8 cellular contexts compared by ENCODE assay signal in the genomic region with DNA sequence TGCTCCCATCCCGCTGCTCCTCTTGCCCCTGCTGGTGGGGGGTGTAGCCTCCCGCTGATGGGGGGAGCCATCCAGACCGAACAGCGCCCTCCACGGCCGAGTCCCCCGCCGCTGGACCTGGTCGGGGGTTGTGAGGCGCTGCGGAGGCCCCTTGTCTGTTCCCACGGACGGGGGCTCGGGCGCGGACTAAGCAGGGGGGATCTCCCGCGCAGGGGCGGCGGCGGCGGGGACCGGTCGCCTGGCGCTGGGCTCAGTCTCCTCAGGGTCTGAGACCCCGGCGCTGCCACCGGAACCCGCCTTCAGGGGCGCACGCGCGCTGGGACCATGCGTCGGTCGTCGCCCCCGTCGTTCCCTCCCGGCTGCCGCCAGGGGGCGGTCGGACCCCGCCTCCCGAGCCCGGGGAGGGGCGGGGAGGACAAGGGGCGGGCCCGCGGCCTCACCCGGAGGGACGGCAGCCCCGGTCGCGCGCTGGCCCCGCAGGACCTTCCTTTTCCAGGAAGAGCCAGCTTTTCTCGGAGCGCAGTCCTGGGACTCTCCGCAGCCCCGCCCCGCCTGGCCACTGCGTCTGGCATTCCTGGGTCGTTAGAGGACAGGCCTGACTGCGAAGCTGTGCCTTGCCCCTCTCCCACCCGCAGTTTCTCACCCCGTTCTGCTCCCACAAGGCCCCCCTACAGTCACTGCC. TPM values are rescaled to one million over a fixed set of nuclear protein-coding genes. Genes with fewer than 3 reads are reported as not detected.
DNase-seq lines count a peak whose midpoint lies in the region; ATAC-seq and TF ChIP-seq lines count a peak whose summit lies in the region.

No MANE protein-coding gene starts in this region.

- 0 out of 2 replicates have a peak, but pooled peaks cover 4% of the 10 kb centered on the region for H3F3A ChIP-seq in SU-DHL-6 (ENCODE audit: insufficient read depth)

- DNase-seq in EH (ENCODE audit: low read depth) (peak; percentile 94), Karpas-422 (peak; percentile 93), heart left ventricle (peak; percentile 91 to 96 (median 94)), posterior vena cava (ENCODE audit: low spot score) (peak; percentile 96), upper lobe of left lung (peak; percentile 94 to 98)
- DNase-seq in activated naive CD8-positive, alpha-beta T cell treated with anti-CD3 and anti-CD28 coated beads, Interleukin-2, amount 50 U/mL, for 24 hours: peak; percentile 92

- H3K27ac ChIP-seq in Karpas-422 (ENCODE audit: low read length) (no peak overlapping the region), SU-DHL-6 (ENCODE audit: low read depth, low read length) (peak overlapping the region; percentile 49; the same call in 1 of the 2 replicates), heart left ventricle (peak overlapping the region; percentile 44 to 94 (median 88)), upper lobe of left lung (peak overlapping the region; percentile 88 to 98 (median 90))

- peak overlapping the region; percentile 81 for H3K4me3 Mint-ChIP-seq in activated naive CD8-positive, alpha-beta T cell treated with anti-CD3 and anti-CD28 coated beads, Interleukin-2, amount 50 U/mL, for 24 hours

- H3K4me1 Mint-ChIP-seq in activated naive CD8-positive, alpha-beta T cell treated with anti-CD3 and anti-CD28 coated beads, Interleukin-2, amount 50 U/mL, for 24 hours: peaks cover 61% of the 10 kb centered on the region

- peak overlapping the region; percentile 91 for H3K27ac Mint-ChIP-seq in activated naive CD8-positive, alpha-beta T cell treated with anti-CD3 and anti-CD28 coated beads, Interleukin-2, amount 50 U/mL, for 24 hours

- H3K4me3 ChIP-seq in Karpas-422 (ENCODE audit: low read length) (peak overlapping the region; percentile 91), SU-DHL-6 (ENCODE audit: insufficient read depth, low read length, poor library complexity, severe bottlenecking) (peak overlapping the region; percentile 81), heart left ventricle (peak overlapping the region; percentile 77 to 99 (median 94)), upper lobe of left lung (peak overlapping the region; percentile 71 to 95 (median 77))

- H3K36me3 Mint-ChIP-seq in activated naive CD8-positive, alpha-beta T cell treated with anti-CD3 and anti-CD28 coated beads, Interleukin-2, amount 50 U/mL, for 24 hours (ENCODE audit: low read depth): peaks cover 8% of the 10 kb centered on the region

- TF ChIP-seq CTCF in SU-DHL-6 (IDR thresholded peaks at IDR 0.05; ENCODE audit: insufficient read depth, low read length, poor library complexity, severe bottlenecking) (peak; percentile 67), heart left ventricle (IDR thresholded peaks at IDR 0.05) (peak; percentile 85 to 99 (median 96)), upper lobe of left lung (IDR thresholded peaks at IDR 0.05) (peak; percentile 98 to 100 (median 100))

- H3K4me2 ChIP-seq in Karpas-422 (ENCODE audit: low read depth, low read length, poor library complexity, severe bottlenecking) (peak overlapping the region; percentile 90), SU-DHL-6 (ENCODE audit: low read depth, low read length, poor library complexity, severe bottlenecking) (peak overlapping the region; percentile 57)

- intact Hi-C loops in heart left ventricle (cut with DNase I): loop anchor here (1.0 to 10.0 kb wide), 13 partner anchors 28 to 396 kb away; partner anchors contain the start of gene ZNF205 (in 1 of the 10)
- intact Hi-C loops in posterior vena cava (cut with DNase I): loop anchor here in 1 of 2 donors (5.0 kb wide), 1 partner anchor 108 kb away; no protein-coding TSS in a partner anchor

- no peaks in the 10 kb centered on the region for H3K9me3 Mint-ChIP-seq in activated naive CD8-positive, alpha-beta T cell treated with anti-CD3 and anti-CD28 coated beads, Interleukin-2, amount 50 U/mL, for 24 hours

- H3K4me1 ChIP-seq in Karpas-422 (ENCODE audit: low read length): peaks cover 18% of the 10 kb centered on the region
- H3K4me1 ChIP-seq in heart left ventricle: peaks cover 0 to 63% (median 19%) of the 10 kb centered on the region in 12 donors
- peaks cover 20 to 40% (median 27%) of the 10 kb centered on the region in 4 donors for H3K4me1 ChIP-seq in upper lobe of left lung

- TF ChIP-seq EP300 in upper lobe of left lung (IDR thresholded peaks at IDR 0.05): peak in 2 of 4 donors; percentile 90 to 93

- H3K9me2 ChIP-seq in Karpas-422 (replicated peaks; ENCODE audit: insufficient read depth, low read length): no peaks in the 10 kb centered on the region
- H3K9me2 ChIP-seq in SU-DHL-6 (replicated peaks; ENCODE audit: insufficient read depth, low read length): no peaks in the 10 kb centered on the region

- H3K27me3 ChIP-seq in Karpas-422 (ENCODE audit: low read length): no peaks in the 10 kb centered on the region
- no peaks in the 10 kb centered on the region for H3K27me3 ChIP-seq in SU-DHL-6 (ENCODE audit: low read length)
- H3K27me3 ChIP-seq in heart left ventricle: no peaks in the 10 kb centered on the region
- no peaks in the 10 kb centered on the region for H3K27me3 ChIP-seq in upper lobe of left lung

- TF ChIP-seq POLR2A in heart left ventricle (IDR thresholded peaks at IDR 0.05): peak in 1 of 2 donors; percentile 58
- peak in 1 of 4 donors; percentile 72 for TF ChIP-seq POLR2A in upper lobe of left lung (IDR thresholded peaks at IDR 0.05)

- WGBS in heart left ventricle, 4 donors: 0 to 1% (median 1%) methylated on average over 22 to 67 of the region's 67 CpGs
- 0% methylated on average over 10 to 14 of the region's 67 CpGs for WGBS in upper lobe of left lung, 2 donors

- H3K9ac ChIP-seq in Karpas-422 (ENCODE audit: low read length) (peak overlapping the region; percentile 95), SU-DHL-6 (ENCODE audit: low read length) (peak overlapping the region; percentile 96)

- H3K36me3 ChIP-seq in Karpas-422 (ENCODE audit: insufficient read depth, low read length): no peaks in the 10 kb centered on the region
- H3K36me3 ChIP-seq in SU-DHL-6 (ENCODE audit: low read length): no peaks in the 10 kb centered on the region
- H3K36me3 ChIP-seq in heart left ventricle: no peaks in the 10 kb centered on the region
- no peaks in the 10 kb centered on the region for H3K36me3 ChIP-seq in upper lobe of left lung

- ATAC-seq in GM21737 (IDR thresholded peaks at IDR 0.05; ENCODE audit: unreplicated experiment): peak; percentile 74
- ATAC-seq in activated naive CD8-positive, alpha-beta T cell treated with anti-CD3 and anti-CD28 coated beads, Interleukin-2, amount 50 U/mL, for 24 hours: peak; percentile 89
- peak; percentile 78 to 95 (median 94) for ATAC-seq in heart left ventricle
- peak; percentile 95 to 99 for ATAC-seq in upper lobe of left lung (ENCODE audit: low FRiP score in 2 of 2)

- H2AFZ ChIP-seq in Karpas-422 (ENCODE audit: low read length): peak overlapping the region; percentile 88; the same call in 1 of the 2 replicates
- H2AFZ ChIP-seq in SU-DHL-6 (ENCODE audit: low read depth, low read length, severe bottlenecking): peak overlapping the region; percentile 49

- H3K79me2 ChIP-seq in Karpas-422 (ENCODE audit: low read length): no peaks in the 10 kb centered on the region
- no peaks in the 10 kb centered on the region for H3K79me2 ChIP-seq in SU-DHL-6 (ENCODE audit: insufficient read depth, low read length)

- no peaks in the 10 kb centered on the region for H3K27me3 Mint-ChIP-seq in activated naive CD8-positive, alpha-beta T cell treated with anti-CD3 and anti-CD28 coated beads, Interleukin-2, amount 50 U/mL, for 24 hours

- H3K9me3 ChIP-seq in Karpas-422 (ENCODE audit: low read length) (no peaks in the 10 kb centered on the region), SU-DHL-6 (ENCODE audit: insufficient read depth, low read length) (no peaks in the 10 kb centered on the region), heart left ventricle (no peaks in the 10 kb centered on the region), upper lobe of left lung (no peaks in the 10 kb centered on the region)

- H4K20me1 ChIP-seq in Karpas-422 (ENCODE audit: insufficient read depth, low read depth, low read length): 0 out of 2 replicates have a peak, but pooled peaks cover 11% of the 10 kb centered on the region
- no peaks in the 10 kb centered on the region for H4K20me1 ChIP-seq in SU-DHL-6 (ENCODE audit: low read depth, low read length)

RNA-seq across cellular contexts. Expression of gene IL32, which starts 6.3 kb away (rescaled TPM):
- not detected in 2 replicates for total RNA-seq in Karpas-422 (2014; rRNA removed; shearing (Covaris generic); ENCODE audit: low replicate concordance)
- total RNA-seq in heart left ventricle (100 to 1,000 TPM in 1 of 9 donors, 10 to 100 TPM in 8; 20.6 to 241 (median 48.9) TPM), posterior vena cava (10 to 100 TPM; 56.8 to 65.4 TPM), upper lobe of left lung (100 to 1,000 TPM in 3 of 6 donors, 10 to 100 TPM in 3; 31.4 to 220 (median 116) TPM)
- 10 to 100 TPM; 60.2 to 63.4 TPM for polyA plus RNA-seq in heart left ventricle

RNA-seq across cellular contexts. Expression of gene MMP25, which starts 12.8 kb away (rescaled TPM):
- 0.15 and 0.47 TPM in 2 replicates for total RNA-seq in Karpas-422 (2014; rRNA removed; shearing (Covaris generic); ENCODE audit: low replicate concordance)
- total RNA-seq in heart left ventricle (1 to 10 TPM in 3 of 9 donors, under 1 TPM in 6; 0.32 to 3.0 (median 0.90) TPM), posterior vena cava (1 to 10 TPM; 4.7 to 5.6 TPM), upper lobe of left lung (10 to 100 TPM; 10.0 to 41.4 (median 20.5) TPM)
- polyA plus RNA-seq in heart left ventricle: 1 to 10 TPM in 1 of 2 donors, under 1 TPM in 1; 0.97 to 1.3 TPM

RNA-seq across cellular contexts. Expression of gene BICDL2, which starts 22.4 kb away (rescaled TPM):
- total RNA-seq in Karpas-422 (2014; rRNA removed; shearing (Covaris generic); ENCODE audit: low replicate concordance): not detected in 2 replicates
- not detected for total RNA-seq in heart left ventricle
- polyA plus RNA-seq in heart left ventricle: under 1 TPM in 1 of 2 donors, not detected in 1; 0.07 TPM
- under 1 TPM in 1 of 2 donors, not detected in 1; 0.10 TPM for total RNA-seq in posterior vena cava
- 10 to 100 TPM; 18.5 to 98.5 (median 35.0) TPM for total RNA-seq in upper lobe of left lung

RNA-seq across cellular contexts. Expression of gene THOC6, which starts 35.3 kb away (rescaled TPM):
- 20.0 and 35.8 TPM in 2 replicates for total RNA-seq in Karpas-422 (2014; rRNA removed; shearing (Covaris generic); ENCODE audit: low replicate concordance)
- total RNA-seq in heart left ventricle (10 to 100 TPM in 4 of 9 donors, 1 to 10 TPM in 5; 6.9 to 14.0 (median 9.4) TPM), posterior vena cava (10 to 100 TPM; 21.6 to 25.7 TPM), upper lobe of left lung (10 to 100 TPM; 18.5 to 40.8 (median 33.1) TPM)
- 10 to 100 TPM; 15.4 to 23.0 TPM for polyA plus RNA-seq in heart left ventricle

RNA-seq across cellular contexts. Expression of gene HCFC1R1, which starts 35.4 kb away (rescaled TPM):
- 51.7 and 67.8 TPM in 2 replicates for total RNA-seq in Karpas-422 (2014; rRNA removed; shearing (Covaris generic); ENCODE audit: low replicate concordance)
- total RNA-seq in heart left ventricle (10 to 100 TPM; 32.8 to 66.7 (median 50.5) TPM), posterior vena cava (100 to 1,000 TPM in 1 of 2 donors, 10 to 100 TPM in 1; 63.3 to 104 TPM), upper lobe of left lung (10 to 100 TPM; 28.3 to 85.1 (median 42.2) TPM)
- polyA plus RNA-seq in heart left ventricle: 100 to 1,000 TPM in 1 of 2 donors, 10 to 100 TPM in 1; 54.6 to 189 TPM

Comparison
In these comparisons a context has a peak if more than half of its experiments do, and no peak if none do; other contexts are left out.
1. RNA of gene IL32, which starts 6.3 kb away (total RNA-seq): 31.4 to 220 TPM in upper lobe of left lung, 56.8 to 65.4 TPM in posterior vena cava and 20.6 to 241 TPM in heart left ventricle; not detected in Karpas-422; every median in the first group is over 10 times any median in the second.
2. RNA of gene BICDL2, which starts 22.4 kb away (total RNA-seq): 18.5 to 98.5 TPM in upper lobe of left lung; 0.10 TPM in posterior vena cava, not detected in Karpas-422 and not detected in heart left ventricle; every median in the first group is over 10 times any median in the second.
3. Peak in every context shown above with its lines, with median percentiles within 50 percentile points of each other: DNase-seq, ATAC-seq, H3K4me3 ChIP-seq and CTCF ChIP-seq.